12 cellular contexts compared by ENCODE assay signal in the genomic region with DNA sequence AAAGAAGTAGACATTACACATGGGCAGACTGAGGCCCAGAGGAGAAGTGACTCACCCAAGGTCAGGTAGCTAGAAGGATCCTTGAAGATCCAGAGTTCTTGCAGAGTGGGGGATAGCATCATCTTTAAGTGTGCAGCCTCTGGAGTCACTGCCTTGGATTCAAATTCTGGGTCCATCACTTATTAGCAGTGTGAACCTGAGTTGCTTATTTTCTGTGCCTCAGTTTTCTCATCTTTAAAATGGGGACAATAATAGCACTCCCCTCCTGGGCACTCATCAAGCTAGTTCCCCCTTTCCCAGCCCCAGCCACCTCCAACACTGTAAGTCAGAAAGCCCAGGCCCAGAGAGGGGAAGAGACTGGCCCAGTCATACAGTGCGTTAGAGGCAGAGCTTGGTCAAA.
DNase-seq lines count a peak whose midpoint lies in the region; TF ChIP-seq lines count a peak whose summit lies in the region.
"Had no signal": no experiment of that assay in that cellular context is flagged by ENCODE, and none has a peak within 500 bp of the region (broad histone marks: within the 10 kb centered on the region; RNA-seq: fewer than 3 reads in every experiment).

No MANE protein-coding gene starts in this region.

- H3K4me1 ChIP-seq in HUES48 (ENCODE audit: control insufficient read depth, insufficient read depth, low read length) (peaks cover 20% of the 10 kb centered on the region), neural progenitor cell (peaks cover 18% of the 10 kb centered on the region), thyroid gland (peaks cover under 1 to 3% of the 10 kb centered on the region in 2 donors)

- no peak overlapping the region for H2AFZ ChIP-seq in neural progenitor cell (replicated peaks)

- H3K4me3 Mint-ChIP-seq in brain (peak overlapping the region in 1 of 5 experiments; percentile 48), neural progenitor cell (peak overlapping the region; percentile 33)
- H3K4me3 Mint-ChIP-seq: B cell; CD8-positive, alpha-beta T cell had no signal

- H3K4me2 ChIP-seq in neural progenitor cell, result peak overlapping the region; percentile 55
- H3K4me2 ChIP-seq: BLaER1 treated with 17β-estradiol and CSF1 and Interleukin-3, amounts not matched to agents 10 nM and 100 nM had no signal

- H3K27ac Mint-ChIP-seq in brain, result peak overlapping the region in 4 of 5 experiments; percentile 38 to 90 (median 62)
- H3K27ac Mint-ChIP-seq in neural progenitor cell, result no peak overlapping the region
- H3K27ac Mint-ChIP-seq: B cell; CD8-positive, alpha-beta T cell had no signal

- TF ChIP-seq CTCF in brain (conservative IDR thresholded peaks at IDR 0.05) (no peak), neural progenitor cell (IDR thresholded peaks at IDR 0.05) (no peak), thyroid gland (IDR thresholded peaks at IDR 0.05) (no peak)

- H3F3A ChIP-seq in neural progenitor cell (ENCODE audit: low read depth), result peaks cover 37% of the 10 kb centered on the region

- WGBS in thyroid gland, 2 donors, result 57 to 90% methylated on average over 1 of the region's 1 CpG

- H3K4me1 Mint-ChIP-seq in brain (peaks cover 72% of the 10 kb centered on the region), neural progenitor cell (peaks cover 54% of the 10 kb centered on the region)
- H3K4me1 Mint-ChIP-seq: B cell had no signal

- no peak for DNase-seq in neural progenitor cell (ENCODE audit: low spot score)
- no peak for DNase-seq in foreskin melanocyte
- DNase-seq in NCI-H69 (lab: John Stamatoyannopoulos, UW), result no peak
- DNase-seq in thyroid gland, result no peak
- DNase-seq: Calu3; CD8-positive, alpha-beta T cell; GF-D8 had no signal

- no peak overlapping the region for H3K4me3 ChIP-seq in HUES48 (ENCODE audit: low read depth, low read length)
- H3K4me3 ChIP-seq in neural progenitor cell, result no peak overlapping the region
- H3K4me3 ChIP-seq in thyroid gland (replicated peaks in 1 of 3), result no peak overlapping the region
- H3K4me3 ChIP-seq: BLaER1 treated with 17β-estradiol and CSF1 and Interleukin-3, amounts not matched to agents 10 nM and 100 nM; HAP-1 had no signal

- H3K9ac ChIP-seq in HUES48 (ENCODE audit: low read depth, low read length) (no peak overlapping the region), neural progenitor cell (no peak overlapping the region)
- H3K9ac ChIP-seq: BLaER1 treated with 17β-estradiol and CSF1 and Interleukin-3, amounts not matched to agents 10 nM and 100 nM had no signal

- H3K27ac ChIP-seq in HUES48 (ENCODE audit: low read depth, low read length) (peak overlapping the region; percentile 0), neural progenitor cell (peak overlapping the region; percentile 76), thyroid gland (no peak overlapping the region)
- H3K27ac ChIP-seq: BLaER1 treated with 17β-estradiol and CSF1 and Interleukin-3, amounts not matched to agents 10 nM and 100 nM had no signal

- no peaks in the 10 kb centered on the region for H3K36me3 Mint-ChIP-seq in brain
- H3K36me3 Mint-ChIP-seq in neural progenitor cell, result no peaks in the 10 kb centered on the region
- H3K36me3 Mint-ChIP-seq: CD8-positive, alpha-beta T cell had no signal

- H3K9me3 ChIP-seq in HUES48 (ENCODE audit: control insufficient read depth, insufficient read depth, low read length) (peaks cover 9% of the 10 kb centered on the region; the same call in 1 of the 2 replicates), neural progenitor cell (ENCODE audit: low read depth) (no peaks in the 10 kb centered on the region), thyroid gland (no peaks in the 10 kb centered on the region)
- H3K9me3 ChIP-seq: BLaER1 treated with 17β-estradiol and CSF1 and Interleukin-3, amounts not matched to agents 10 nM and 100 nM; HAP-1 had no signal

- intact Hi-C loops in thyroid gland (cut with DNase I), result no loop called here

- TF ChIP-seq POLR2A in thyroid gland (IDR thresholded peaks at IDR 0.05), result no peak

- H3K9me3 Mint-ChIP-seq in brain, result peaks cover 0 to 3% (median 0%) of the 10 kb centered on the region in 5 experiments
- H3K9me3 Mint-ChIP-seq in neural progenitor cell, result peaks cover 6% of the 10 kb centered on the region
- H3K9me3 Mint-ChIP-seq: CD8-positive, alpha-beta T cell had no signal

- no peaks in the 10 kb centered on the region for H3K27me3 ChIP-seq in HUES48 (ENCODE audit: control insufficient read depth, insufficient read depth, low read length)
- H3K27me3 ChIP-seq in neural progenitor cell, result no peaks in the 10 kb centered on the region
- no peaks in the 10 kb centered on the region for H3K27me3 ChIP-seq in thyroid gland

- no peaks in the 10 kb centered on the region for H4K20me1 ChIP-seq in neural progenitor cell (ENCODE audit: low read depth)

- peaks cover 3% of the 10 kb centered on the region for H3K27me3 Mint-ChIP-seq in brain
- H3K27me3 Mint-ChIP-seq in neural progenitor cell (ENCODE audit: insufficient read depth, low read depth), result peaks cover 7% of the 10 kb centered on the region

- H3K79me2 ChIP-seq in neural progenitor cell (ENCODE audit: low read depth), result no peaks in the 10 kb centered on the region

- H3K36me3 ChIP-seq in HUES48 (ENCODE audit: control insufficient read depth, insufficient read depth, low read length) (no peaks in the 10 kb centered on the region), neural progenitor cell (no peaks in the 10 kb centered on the region), thyroid gland (no peaks in the 10 kb centered on the region)
- H3K36me3 ChIP-seq: BLaER1 treated with 17β-estradiol and CSF1 and Interleukin-3, amounts not matched to agents 10 nM and 100 nM; HAP-1 had no signal

Comparison
In these comparisons a context has a peak if more than half of its experiments do, and no peak if none do; other contexts are left out.
1. H3K27ac ChIP-seq: peak in HUES48 (single experiment) and neural progenitor cell (single experiment); none in thyroid gland (0 of 3).